Comparison of ENCODE assay signal across 1 cellular context in genomic region chr10:103816431-103816830, GRCh38.
TF ChIP-seq lines count a peak whose summit lies in the region.

No MANE protein-coding gene starts in this region.

TF ChIP-seq in HepG2, 621 proteins besides CTCF, POLR2A, EP300 and RAD21 (continued from another document):
- TF ChIP-seq ZNF609 (CRISPR knock-in tag; IDR thresholded peaks at IDR 0.05; ENCODE audit: borderline replicate concordance) (no peak), TARDBP (CRISPR knock-in tag; IDR thresholded peaks at IDR 0.05) (no peak), THAP9 (CRISPR knock-in tag; IDR thresholded peaks at IDR 0.05; ENCODE audit: borderline replicate concordance) (no peak), CENPT (CRISPR knock-in tag; IDR thresholded peaks at IDR 0.05; ENCODE audit: low read depth) (no peak), ZNF225 (CRISPR knock-in tag; IDR thresholded peaks at IDR 0.05) (no peak), TCF7 (IDR thresholded peaks at IDR 0.05; ENCODE audit: low read depth) (no peak), ELF4 (CRISPR knock-in tag; IDR thresholded peaks at IDR 0.05; ENCODE audit: borderline replicate concordance) (no peak), ZNF766 (CRISPR knock-in tag; IDR thresholded peaks at IDR 0.05; ENCODE audit: borderline replicate concordance) (no peak), MAFK (conservative IDR thresholded peaks at IDR 0.05 in 1 of 2, IDR thresholded peaks at IDR 0.05 in 1 of 2; ENCODE audit: low read length in 2 of 2) (peak; percentile 80), STAG1 (CRISPR knock-in tag; IDR thresholded peaks at IDR 0.05) (no peak), MEF2D (CRISPR knock-in tag; IDR thresholded peaks at IDR 0.05) (no peak), ZNF83 (CRISPR knock-in tag; IDR thresholded peaks at IDR 0.05; ENCODE audit: borderline replicate concordance) (no peak), NFE2L2 (IDR thresholded peaks at IDR 0.05; ENCODE audit: low read length) (peak; percentile 95), RORA (CRISPR knock-in tag; IDR thresholded peaks at IDR 0.05) (no peak), HMGXB3 (CRISPR knock-in tag; IDR thresholded peaks at IDR 0.05; ENCODE audit: borderline replicate concordance) (no peak), DNMT1 (CRISPR knock-in tag; IDR thresholded peaks at IDR 0.05) (no peak), TAF15 (IDR thresholded peaks at IDR 0.05; ENCODE audit: low read depth, low read length, poor library complexity, severe bottlenecking) (no peak), ZNF749 (CRISPR knock-in tag; IDR thresholded peaks at IDR 0.05; ENCODE audit: borderline replicate concordance) (no peak), TRAFD1 (CRISPR knock-in tag; IDR thresholded peaks at IDR 0.05; ENCODE audit: borderline replicate concordance) (no peak), ZNF343 (CRISPR knock-in tag; IDR thresholded peaks at IDR 0.05) (no peak), ZSCAN21 (CRISPR knock-in tag; IDR thresholded peaks at IDR 0.05; ENCODE audit: borderline replicate concordance) (no peak), MAFF (IDR thresholded peaks at IDR 0.05; ENCODE audit: low read depth, low read length) (peak; percentile 68), ZNF547 (CRISPR knock-in tag; IDR thresholded peaks at IDR 0.05) (no peak), ZNF382 (CRISPR knock-in tag; IDR thresholded peaks at IDR 0.05; ENCODE audit: borderline replicate concordance) (no peak), USF2 (IDR thresholded peaks at IDR 0.05; ENCODE audit: low read depth, low read length) (no peak), USF2 (CRISPR knock-in tag; IDR thresholded peaks at IDR 0.05; ENCODE audit: borderline replicate concordance) (no peak), NFE2 (CRISPR knock-in tag; IDR thresholded peaks at IDR 0.05) (peak; percentile 60; the same call in 1 of the 2 replicates)
